24 cellular contexts compared by ENCODE assay signal in genomic region chr7:29923231-29923630, GRCh38.
DNase-seq lines count a peak whose midpoint lies in the region; ATAC-seq, FAIRE-seq and TF ChIP-seq lines count a peak whose summit lies in the region.
"Had no signal": no experiment of that assay in that cellular context is flagged by ENCODE, and none has a peak within 500 bp of the region (broad histone marks: within the 10 kb centered on the region; RNA-seq: fewer than 3 reads in every experiment).

No MANE protein-coding gene starts in this region.

- no peak for TF ChIP-seq CTCF in brain (conservative IDR thresholded peaks at IDR 0.05)
- no peak for TF ChIP-seq CTCF in osteocyte (IDR thresholded peaks at IDR 0.05)

- FAIRE-seq in GM12891 (lab: Jason Lieb, UNC) = no peak
- FAIRE-seq: A204.1, D721Med, G401.6, GM12892, GM18507, GM19239, HepG2 had no signal

- DNase-seq in osteocyte (ENCODE audit: extremely low spot score, unreplicated experiment) (peak; percentile 54), GM12891 (ENCODE audit: insufficient read length, low spot score) (no peak), cerebellum (ENCODE audit: low spot score) (no peak)
- DNase-seq: ACHN; BE2C; Caco-2; CD4-positive, CD25-positive, alpha-beta regulatory T cell; CD8-positive, alpha-beta memory T cell; H7 had no signal

- no peak for TF ChIP-seq POLR2A in GM12891 (IDR thresholded peaks at IDR 0.05; ENCODE audit: low read depth, low read length)

- ATAC-seq in GM19035 (IDR thresholded peaks at IDR 0.05; ENCODE audit: unreplicated experiment) (no peak), GM18873 (IDR thresholded peaks at IDR 0.05; ENCODE audit: low FRiP score, unreplicated experiment) (no peak)
- ATAC-seq: GM23338, HCT116 had no signal

- H3K27me3 Mint-ChIP-seq in brain (no peaks in the 10 kb centered on the region), osteocyte (ENCODE audit: unreplicated experiment) (no peaks in the 10 kb centered on the region)
- H3K27me3 Mint-ChIP-seq: IgD-negative memory B cell had no signal

- H3K4me1 Mint-ChIP-seq in brain = peaks cover 32% of the 10 kb centered on the region
- H3K4me1 Mint-ChIP-seq in osteocyte (ENCODE audit: unreplicated experiment) = no peaks in the 10 kb centered on the region
- H3K4me1 Mint-ChIP-seq: CD4-positive, CD25-positive, alpha-beta regulatory T cell; CD8-positive, alpha-beta memory T cell; GM23338; IgD-negative memory B cell had no signal

- no peak overlapping the region for H3K4me3 Mint-ChIP-seq in brain
- H3K4me3 Mint-ChIP-seq in osteocyte (ENCODE audit: unreplicated experiment) = no peak overlapping the region
- H3K4me3 Mint-ChIP-seq: CD4-positive, CD25-positive, alpha-beta regulatory T cell; CD8-positive, alpha-beta memory T cell; GM23338; IgD-negative memory B cell had no signal

- H3K27ac ChIP-seq in layer of hippocampus (ENCODE audit: low read depth, low read length) = peak overlapping the region; percentile 79
- H3K27ac ChIP-seq: KMS-11 had no signal

- H3K27ac Mint-ChIP-seq in brain = peak overlapping the region; percentile 48 to 87 (median 59)
- H3K27ac Mint-ChIP-seq in osteocyte (ENCODE audit: unreplicated experiment) = no peak overlapping the region
- H3K27ac Mint-ChIP-seq: GM23338, IgD-negative memory B cell had no signal

- H3K9me3 Mint-ChIP-seq in brain (no peaks in the 10 kb centered on the region), osteocyte (ENCODE audit: unreplicated experiment) (no peaks in the 10 kb centered on the region)
- H3K9me3 Mint-ChIP-seq: CD4-positive, CD25-positive, alpha-beta regulatory T cell; CD8-positive, alpha-beta memory T cell; GM23338; IgD-negative memory B cell had no signal

- H3K36me3 Mint-ChIP-seq in brain (peaks cover 61% of the 10 kb centered on the region), osteocyte (ENCODE audit: unreplicated experiment) (peaks cover 36% of the 10 kb centered on the region)
- H3K36me3 Mint-ChIP-seq: CD4-positive, CD25-positive, alpha-beta regulatory T cell; CD8-positive, alpha-beta memory T cell had no signal

- no peaks in the 10 kb centered on the region for H3K27me3 ChIP-seq in layer of hippocampus (ENCODE audit: control insufficient read depth, insufficient read depth, low read length)
- H3K27me3 ChIP-seq: BE2C had no signal

TF ChIP-seq in GM12891, 5 proteins besides CTCF, POLR2A, EP300 and RAD21:
- no peak for TF ChIP-seq POU2F2 (IDR thresholded peaks at IDR 0.05; ENCODE audit: low read depth, low read length)
- no peak for TF ChIP-seq PAX5 (IDR thresholded peaks at IDR 0.05; ENCODE audit: insufficient read depth, low read length, severe bottlenecking)
- TF ChIP-seq TAF1 (IDR thresholded peaks at IDR 0.05; ENCODE audit: low read depth, low read length) = no peak
- no peak for TF ChIP-seq SPI1 (IDR thresholded peaks at IDR 0.05; ENCODE audit: low read depth, low read length)
- no peak for TF ChIP-seq POLR2AphosphoS5 (IDR thresholded peaks at IDR 0.05; ENCODE audit: low read depth, low read length)
